Comparison of ENCODE assay signal across 8 cellular contexts in the genomic region with DNA sequence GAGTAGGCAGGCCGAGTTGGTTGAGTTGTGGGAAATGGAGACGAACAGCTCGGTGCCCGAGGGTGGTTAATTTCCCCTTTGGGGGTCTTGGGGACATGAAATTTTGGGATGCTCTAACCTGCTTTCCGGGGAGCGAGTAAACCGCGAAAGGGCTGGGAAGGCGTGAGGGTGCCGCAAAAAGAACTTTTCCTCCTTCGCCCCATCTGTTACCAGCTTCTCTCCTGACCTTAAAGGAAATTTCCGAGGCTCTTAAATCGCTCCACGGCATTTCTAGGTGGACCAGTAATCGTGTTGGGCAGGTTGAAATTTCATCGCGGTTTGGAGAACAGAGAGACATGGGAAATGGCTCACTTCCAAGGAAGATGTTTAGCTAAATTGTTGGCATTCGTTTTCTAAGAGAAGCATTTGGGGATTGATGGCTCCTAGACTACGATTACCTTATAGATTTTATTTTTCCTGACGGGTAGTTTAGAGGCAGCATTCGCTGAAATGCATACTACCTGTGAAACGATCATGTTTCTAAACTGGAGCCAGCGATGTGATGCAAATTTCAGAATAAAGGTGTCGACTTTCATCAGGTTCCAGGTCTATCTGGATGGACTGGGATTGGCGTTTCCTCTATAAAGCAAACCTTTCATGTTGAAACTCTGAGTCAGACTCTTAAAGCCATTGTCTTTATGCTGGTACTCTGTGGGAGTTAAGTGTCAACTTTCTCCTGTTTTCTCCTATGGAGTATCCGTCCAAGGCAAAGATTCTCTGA. TPM values are rescaled to one million over a fixed set of nuclear protein-coding genes. Genes with fewer than 3 reads are reported as not detected.
DNase-seq lines count a peak whose midpoint lies in the region; ATAC-seq and TF ChIP-seq lines count a peak whose summit lies in the region.

No MANE protein-coding gene starts in this region.

- no peaks in the 10 kb centered on the region for H3K4me1 ChIP-seq in SJCRH30
- peaks cover 54% of the 10 kb centered on the region for H3K4me1 ChIP-seq in mononuclear cell (ENCODE audit: insufficient read depth, low read length)
- H3K4me1 ChIP-seq in uterus, result no peaks in the 10 kb centered on the region

- TF ChIP-seq POLR2A in uterus (IDR thresholded peaks at IDR 0.05), result no peak

- H3K4me3 ChIP-seq in SJCRH30 (peak overlapping the region; percentile 86), mononuclear cell (ENCODE audit: low read length) (peak overlapping the region; percentile 88), uterus (peak overlapping the region; percentile 65 to 88)

- intact Hi-C loops in uterus (cut with DNase I; ENCODE audit: low total_unique reads), result no loop called here

- no peak for ATAC-seq in effector memory CD8-positive, alpha-beta T cell (replicated peaks)
- no peak for ATAC-seq in HG02763 (IDR thresholded peaks at IDR 0.05; ENCODE audit: unreplicated experiment)

- no peaks in the 10 kb centered on the region for H3K9me3 Mint-ChIP-seq in IgD-negative memory B cell
- H3K9me3 Mint-ChIP-seq in effector memory CD8-positive, alpha-beta T cell, result no peaks in the 10 kb centered on the region

- H3K27ac ChIP-seq in SJCRH30, result peak overlapping the region; percentile 82
- H3K27ac ChIP-seq in uterus, result peak overlapping the region; percentile 91 to 98

- no peak for TF ChIP-seq CTCF in uterus (IDR thresholded peaks at IDR 0.05)

- DNase-seq in DMS153 treated with DMSO at 0.1 percent for 48 hours (lab: John Stamatoyannopoulos, UW; ENCODE audit: unreplicated experiment) (peak; percentile 87), SJCRH30 (peak; percentile 2 to 44), uterus (peak in 1 of 2 donors; percentile 25), GM19238 (ENCODE audit: insufficient read length, low spot score) (no peak)
- no peak for DNase-seq in effector memory CD8-positive, alpha-beta T cell

- H3K36me3 ChIP-seq in SJCRH30 (no peaks in the 10 kb centered on the region), uterus (no peaks in the 10 kb centered on the region)

- H3K27me3 ChIP-seq in SJCRH30, result no peaks in the 10 kb centered on the region
- no peaks in the 10 kb centered on the region for H3K27me3 ChIP-seq in mononuclear cell (ENCODE audit: insufficient read depth, low read length)
- H3K27me3 ChIP-seq in uterus, result no peaks in the 10 kb centered on the region

- no peaks in the 10 kb centered on the region for H3K9me3 ChIP-seq in SJCRH30 (replicated peaks)
- H3K9me3 ChIP-seq in mononuclear cell (ENCODE audit: low read depth, low read length), result no peaks in the 10 kb centered on the region
- H3K9me3 ChIP-seq in uterus, result no peaks in the 10 kb centered on the region

- H3K36me3 Mint-ChIP-seq in IgD-negative memory B cell, result no peaks in the 10 kb centered on the region
- H3K36me3 Mint-ChIP-seq in effector memory CD8-positive, alpha-beta T cell (ENCODE audit: insufficient read depth), result peaks cover 25% of the 10 kb centered on the region

- peak overlapping the region; percentile 90 to 97 (median 94) for H3K4me3 Mint-ChIP-seq in IgD-negative memory B cell
- peak overlapping the region; percentile 93 to 95 for H3K4me3 Mint-ChIP-seq in effector memory CD8-positive, alpha-beta T cell

- H3K27ac Mint-ChIP-seq in IgD-negative memory B cell, result peak overlapping the region; percentile 96 to 98 (median 98)
- H3K27ac Mint-ChIP-seq in effector memory CD8-positive, alpha-beta T cell, result peak overlapping the region; percentile 96 to 98

- peaks cover 2% of the 10 kb centered on the region for H3K27me3 Mint-ChIP-seq in IgD-negative memory B cell
- H3K27me3 Mint-ChIP-seq in effector memory CD8-positive, alpha-beta T cell, result no peaks in the 10 kb centered on the region

- H3K4me1 Mint-ChIP-seq in IgD-negative memory B cell, result peaks cover 34 to 45% (median 45%) of the 10 kb centered on the region in 3 donors
- H3K4me1 Mint-ChIP-seq in effector memory CD8-positive, alpha-beta T cell (ENCODE audit: low read depth in 2 of 2), result peaks cover 38 to 51% of the 10 kb centered on the region in 2 donors

RNA-seq across cellular contexts. Expression of gene SIPA1L1, which starts 1.5 kb away (rescaled TPM):
- polyA plus RNA-seq in IgD-negative memory B cell, result 42.5 TPM
- 16.2 and 17.6 TPM in 2 replicates for total RNA-seq in SJCRH30 (2014; rRNA removed; shearing (Covaris generic))
- 56.0 TPM for total RNA-seq in mononuclear cell
- 10 to 100 TPM in 3 of 4 donors, 1 to 10 TPM in 1; 8.2 to 78.6 (median 29.3) TPM for total RNA-seq in uterus

Comparison
In these comparisons a context has a peak if more than half of its experiments do, and no peak if none do; other contexts are left out.
1. DNase-seq: peak in DMS153 treated with DMSO at 0.1 percent for 48 hours (single experiment) and SJCRH30 (2 of 2); none in effector memory CD8-positive, alpha-beta T cell (0 of 3) and GM19238 (single experiment).
2. Peak in every context shown above with its lines, with median percentiles within 50 percentile points of each other: H3K4me3 ChIP-seq.